ENCODE assay signal across 25 cellular contexts in the genomic region with DNA sequence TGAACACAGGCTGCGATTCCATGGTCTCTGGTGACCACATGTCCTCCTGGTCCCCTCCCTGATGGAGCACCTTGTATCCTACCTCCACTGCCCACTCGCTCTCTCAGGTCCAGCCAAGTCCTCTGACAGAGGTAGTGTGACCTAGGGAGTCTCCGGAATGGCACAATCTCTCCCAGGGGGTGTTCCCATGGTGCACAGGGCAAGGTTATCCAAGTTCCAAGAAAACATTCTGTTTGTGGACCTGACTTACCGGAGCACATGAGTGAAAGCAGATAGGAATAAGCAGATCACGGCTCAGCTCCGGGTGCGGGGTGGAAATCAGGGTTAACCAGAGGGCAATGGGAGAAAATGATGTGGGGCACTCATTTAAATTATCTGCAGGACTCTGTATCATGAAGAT.
"Had no signal": no experiment of that assay in that cellular context is flagged by ENCODE, and none has a peak within 500 bp of the region (broad histone marks: within the 10 kb centered on the region; RNA-seq: fewer than 3 reads in every experiment).

No MANE protein-coding gene starts in this region.

- H3K4me3 ChIP-seq: breast epithelium, esophagus squamous epithelium, gastrocnemius medialis, tibial artery had no signal

- H3K9me3 ChIP-seq: breast epithelium, esophagus squamous epithelium, gastrocnemius medialis, tibial artery had no signal

- H3K27me3 ChIP-seq: breast epithelium, gastrocnemius medialis had no signal

- ATAC-seq: gastrocnemius medialis, right cardiac atrium, T-helper 17 cell had no signal

- DNase-seq: activated CD4-positive, alpha-beta memory T cell treated with anti-CD3 and anti-CD28 coated beads for 36 hours; activated CD4-positive, alpha-beta T cell treated with anti-CD3 and anti-CD28 coated beads, Interleukin-2, amount 10 ng/mL, durations not matched to agents 24 days and 14 days; activated CD4-positive, CD25-positive, alpha-beta regulatory T cell treated with anti-CD3 and anti-CD28 coated beads, Interleukin-2, amount 50 U/mL, for 72 hours; activated CD8-positive, alpha-beta memory T cell treated with anti-CD3 and anti-CD28 coated beads, Interleukin-2, amount 50 U/mL, for 4 hours; activated effector memory CD4-positive, alpha-beta T cell treated with anti-CD3 and anti-CD28 coated beads, Interleukin-2, amount 50 U/mL, for 16 hours; activated naive CD4-positive, alpha-beta T cell treated with anti-CD3 and anti-CD28 coated beads, Interleukin-2, amount 10 ng/mL, durations not matched to agents 7 days and 5 days; activated naive CD8-positive, alpha-beta T cell treated with anti-CD3 and anti-CD28 coated beads, Interleukin-2, amount 10 ng/mL, durations not matched to agents 7 days and 5 days; activated T-cell treated with anti-CD3 and anti-CD28 coated beads, Interleukin-2, amount 50 U/mL, for 1 hour; amniotic stem cell; central memory CD4-positive, alpha-beta T cell; effector CD8-positive, alpha-beta T cell; esophagus squamous epithelium; gastrocnemius medialis; hippocampal formation; left cardiac atrium; naive B cell; nephron progenitor cell; right cardiac atrium; stimulated activated CD4-positive, alpha-beta T cell treated with anti-CD3 and anti-CD28 coated beads, Interleukin-12 subunit alpha, Interleukin-12 subunit beta, amount 100 ng/mL, for 4 hours; stimulated activated CD4-positive, alpha-beta T cell treated with anti-CD3 and anti-CD28 coated beads, Interleukin-4, amount 100 ng/mL, for 1 hour; T-helper 17 cell; T1000; tibial artery had no signal

- H3K27ac ChIP-seq: epithelial cell of prostate, esophagus squamous epithelium, gastrocnemius medialis, tibial artery had no signal

- H3K36me3 ChIP-seq: breast epithelium, esophagus squamous epithelium, gastrocnemius medialis, tibial artery had no signal
